Comparison of ENCODE assay signal across 8 cellular contexts in genomic region chr19:8412783-8413592, GRCh38. TPM values are rescaled to one million over a fixed set of nuclear protein-coding genes. Genes with fewer than 3 reads are reported as not detected.
A peak's percentile ranks its signal among the peaks of the same experiment; 100 is the strongest.
DNase-seq lines count a peak whose midpoint lies in the region; ATAC-seq and TF ChIP-seq lines count a peak whose summit lies in the region.

Gene MARCHF2, plus strand, starts transcription at chr19:8413305. Its CDS starts 8,536 bp downstream, at chr19:8421841.

- H3K4me3 Mint-ChIP-seq in dendritic cell treated with granulocyte-macrophage colony-stimulating factor and Interleukin-4, amounts not matched to agents 40 ng/mL and 50 ng/mL, for 4 days: peak within 1 kb of the TSS; percentile 63

- H3K27me3 ChIP-seq in liver (ENCODE audit: control insufficient read depth in 4 of 4, insufficient read depth in 4 of 4, low read length in 3 of 4): no peaks in the 10 kb centered on the region

- H3K36me3 Mint-ChIP-seq in dendritic cell treated with granulocyte-macrophage colony-stimulating factor and Interleukin-4, amounts not matched to agents 40 ng/mL and 50 ng/mL, for 4 days (ENCODE audit: low read depth): no peaks in the 10 kb centered on the region

- peaks cover 23% of the 10 kb centered on the region for H3K4me1 Mint-ChIP-seq in dendritic cell treated with granulocyte-macrophage colony-stimulating factor and Interleukin-4, amounts not matched to agents 40 ng/mL and 50 ng/mL, for 4 days (ENCODE audit: low read depth)

- H3K4me3 ChIP-seq in liver (ENCODE audit: low read depth in 1 of 3, low read length in 3 of 3): peak within 1 kb of the TSS; percentile 28 to 97 (median 68)

- ATAC-seq in GM19395 (IDR thresholded peaks at IDR 0.05; ENCODE audit: unreplicated experiment) (peak; percentile 96), HG03558 (IDR thresholded peaks at IDR 0.05; ENCODE audit: extremely low read depth, unreplicated experiment) (peak; percentile 92)

- 5% methylated on average over 85 of the region's 85 CpGs for WGBS in liver

- H3K9ac ChIP-seq in liver (ENCODE audit: low read depth in 1 of 2, low read length in 2 of 2): peak within 1 kb of the TSS; percentile 1 to 69

- TF ChIP-seq CTCF in liver (IDR thresholded peaks at IDR 0.05; ENCODE audit: low read depth, low read length, missing input control): peak; percentile 60

- H3K9me3 ChIP-seq in liver (ENCODE audit: control insufficient read depth in 4 of 4, low read length in 3 of 4): no peaks in the 10 kb centered on the region

- DNase-seq in CD1c-positive myeloid dendritic cell (ENCODE audit: extremely low spot score): peak; percentile 99
- peak; percentile 93 for DNase-seq in NCI-H748 (lab: John Stamatoyannopoulos, UW; ENCODE audit: unreplicated experiment)
- DNase-seq in activated CD4-positive, alpha-beta T cell treated with anti-CD3 and anti-CD28 coated beads, Interleukin-2, amount 50 U/mL, for 1 hour: peak; percentile 95
- peak; percentile 94 for DNase-seq in stimulated activated CD4-positive, alpha-beta T cell treated with anti-CD3 and anti-CD28 coated beads, Interleukin-4, amount 100 ng/mL, for 1 hour

- intact Hi-C loops in dendritic cell treated with granulocyte-macrophage colony-stimulating factor and Interleukin-4, amounts not matched to agents 40 ng/mL and 50 ng/mL, for 4 days (cut with micrococcal nuclease): loop anchor here (2.0 to 10.0 kb wide), 2 partner anchors 40 to 92 kb away; partner anchors contain the start of gene PRAM1

- no peaks in the 10 kb centered on the region for H3K36me3 ChIP-seq in liver (ENCODE audit: control insufficient read depth in 4 of 4, insufficient read depth in 3 of 4, low read depth in 1 of 4, low read length in 3 of 4)

- H3K4me1 ChIP-seq in liver (ENCODE audit: control insufficient read depth in 4 of 4, insufficient read depth in 4 of 4, low read length in 3 of 4): peaks cover 0 to 16% (median 8%) of the 10 kb centered on the region in 4 donors

- H3K27ac ChIP-seq in liver (ENCODE audit: low read depth in 1 of 2, low read length in 2 of 2): peak within 1 kb of the TSS; percentile 39 to 47

- H3K27me3 Mint-ChIP-seq in dendritic cell treated with granulocyte-macrophage colony-stimulating factor and Interleukin-4, amounts not matched to agents 40 ng/mL and 50 ng/mL, for 4 days: no peaks in the 10 kb centered on the region

- H3K9me3 Mint-ChIP-seq in dendritic cell treated with granulocyte-macrophage colony-stimulating factor and Interleukin-4, amounts not matched to agents 40 ng/mL and 50 ng/mL, for 4 days: no peaks in the 10 kb centered on the region

- peak within 1 kb of the TSS; percentile 61 for H3K27ac Mint-ChIP-seq in dendritic cell treated with granulocyte-macrophage colony-stimulating factor and Interleukin-4, amounts not matched to agents 40 ng/mL and 50 ng/mL, for 4 days

- TF ChIP-seq RAD21 in liver (IDR thresholded peaks at IDR 0.05): peak; percentile 70 to 72

TF ChIP-seq in liver, 16 proteins besides CTCF, POLR2A, EP300 and RAD21:
- TF ChIP-seq HNF4A (conservative IDR thresholded peaks at IDR 0.05): peak in 1 of 2 donors; percentile 4
- no peak for TF ChIP-seq EGR1 (IDR thresholded peaks at IDR 0.05; ENCODE audit: low read depth in 2 of 2)
- no peak for TF ChIP-seq GABPA (IDR thresholded peaks at IDR 0.05 in 1 of 2, conservative IDR thresholded peaks at IDR 0.05 in 1 of 2)
- TF ChIP-seq YY1 (IDR thresholded peaks at IDR 0.05): no peak
- TF ChIP-seq ZBTB33 (IDR thresholded peaks at IDR 0.05): no peak
- TF ChIP-seq SP1 (IDR thresholded peaks at IDR 0.05): peak; percentile 74
- TF ChIP-seq TAF1 (conservative IDR thresholded peaks at IDR 0.05): no peak
- no peak for TF ChIP-seq ATF3 (IDR thresholded peaks at IDR 0.05)

RNA-seq across cellular contexts. Expression of gene MARCHF2, which starts in this region (rescaled TPM):
- 10 to 100 TPM; 78.6 to 89.5 TPM for total RNA-seq in liver
- polyA plus RNA-seq in liver: 10 to 100 TPM; 21.6 to 39.1 TPM

Comparison
In these comparisons a context has a peak if more than half of its experiments do, and no peak if none do; other contexts are left out.
1. Peak in every context shown above with its lines: DNase-seq, ATAC-seq, H3K4me3 ChIP-seq and H3K27ac ChIP-seq.